Comparison of ENCODE assay signal across 10 cellular contexts in genomic region chr18:79944746-79945117, GRCh38. TPM values are rescaled to one million over a fixed set of nuclear protein-coding genes. Genes with fewer than 3 reads are reported as not detected.
DNase-seq lines count a peak whose midpoint lies in the region; ATAC-seq, FAIRE-seq and TF ChIP-seq lines count a peak whose summit lies in the region.
"Had no signal": no experiment of that assay in that cellular context is flagged by ENCODE, and none has a peak within 500 bp of the region (broad histone marks: within the 10 kb centered on the region; RNA-seq: fewer than 3 reads in every experiment).

No MANE protein-coding gene starts in this region.

- no peak overlapping the region for H3K4me3 ChIP-seq in CD4-positive, CD25-positive, alpha-beta regulatory T cell (ENCODE audit: low read depth, low read length)
- H3K4me3 ChIP-seq in astrocyte (ENCODE audit: insufficient read depth, low read depth, low read length) = no peak overlapping the region
- H3K4me3 ChIP-seq: tibial artery had no signal

- TF ChIP-seq CTCF in astrocyte (IDR thresholded peaks at IDR 0.05; ENCODE audit: insufficient read depth, low read depth, low read length) (no peak), omental fat pad (IDR thresholded peaks at IDR 0.05) (no peak), GM10266 (IDR thresholded peaks at IDR 0.05; ENCODE audit: control insufficient read depth, insufficient read depth, low read depth, missing control alignments) (no peak)

- intact Hi-C loops in left colon (cut with DNase I, micrococcal nuclease) = no loop called here

- FAIRE-seq in astrocyte (lab: Jason Lieb, UNC) = no peak

- peaks cover 19% of the 10 kb centered on the region for H3K4me1 ChIP-seq in CD4-positive, CD25-positive, alpha-beta regulatory T cell (ENCODE audit: control insufficient read depth, insufficient read depth, low read length, poor library complexity, severe bottlenecking)
- H3K4me1 ChIP-seq in astrocyte (ENCODE audit: insufficient read depth, low read length) = no peaks in the 10 kb centered on the region

- no peak overlapping the region for H3K9ac ChIP-seq in astrocyte (ENCODE audit: low read length)

- H2AFZ ChIP-seq in astrocyte (ENCODE audit: low read depth, low read length) = no peak overlapping the region

- H3K36me3 Mint-ChIP-seq in CD4-positive, CD25-positive, alpha-beta regulatory T cell = peaks cover 24% of the 10 kb centered on the region
- H3K36me3 Mint-ChIP-seq in astrocyte (ENCODE audit: low read depth, unreplicated experiment) = peaks cover 16% of the 10 kb centered on the region

- H3K4me1 Mint-ChIP-seq in CD4-positive, CD25-positive, alpha-beta regulatory T cell = peaks cover 12 to 59% (median 25%) of the 10 kb centered on the region in 4 donors
- H3K4me1 Mint-ChIP-seq in astrocyte (ENCODE audit: low read depth, unreplicated experiment) = peaks cover 7% of the 10 kb centered on the region

- no peaks in the 10 kb centered on the region for H3K27me3 Mint-ChIP-seq in CD4-positive, CD25-positive, alpha-beta regulatory T cell
- peaks cover 2% of the 10 kb centered on the region for H3K27me3 Mint-ChIP-seq in astrocyte (ENCODE audit: low read depth, unreplicated experiment)

- no peak for ATAC-seq in CD4-positive, CD25-positive, alpha-beta regulatory T cell (ENCODE audit: low read depth in 2 of 2)
- ATAC-seq in HG02610 (IDR thresholded peaks at IDR 0.05; ENCODE audit: unreplicated experiment) (peak; percentile 20), omental fat pad (ENCODE audit: low FRiP score) (no peak), left colon (no peak)

- H3K27ac ChIP-seq in CD4-positive, CD25-positive, alpha-beta regulatory T cell (ENCODE audit: insufficient read depth, low read length, poor library complexity, severe bottlenecking) = no peak overlapping the region
- no peak overlapping the region for H3K27ac ChIP-seq in astrocyte (ENCODE audit: low read depth, low read length)
- H3K27ac ChIP-seq: tibial artery had no signal

- H3K79me2 ChIP-seq in astrocyte (ENCODE audit: insufficient read depth, low read length) = peaks cover 95% of the 10 kb centered on the region

- H3K36me3 ChIP-seq in CD4-positive, CD25-positive, alpha-beta regulatory T cell (ENCODE audit: control insufficient read depth, insufficient read depth, low read length) = peaks cover 27% of the 10 kb centered on the region
- H3K36me3 ChIP-seq in astrocyte (ENCODE audit: insufficient read depth, low read length) = peaks cover 6% of the 10 kb centered on the region

- H3K9me3 Mint-ChIP-seq in CD4-positive, CD25-positive, alpha-beta regulatory T cell = no peaks in the 10 kb centered on the region
- H3K9me3 Mint-ChIP-seq in astrocyte (ENCODE audit: unreplicated experiment) = no peaks in the 10 kb centered on the region

- H3K27ac Mint-ChIP-seq in CD4-positive, CD25-positive, alpha-beta regulatory T cell = peak overlapping the region; percentile 32 to 67 (median 65)
- no peak overlapping the region for H3K27ac Mint-ChIP-seq in astrocyte (ENCODE audit: unreplicated experiment)

- H4K20me1 ChIP-seq in astrocyte (ENCODE audit: insufficient read depth, low read length) = peaks cover 96% of the 10 kb centered on the region

- H3K9me3 ChIP-seq in CD4-positive, CD25-positive, alpha-beta regulatory T cell (ENCODE audit: control insufficient read depth in 2 of 2, low read length in 2 of 2) = no peaks in the 10 kb centered on the region
- H3K9me3 ChIP-seq in astrocyte (ENCODE audit: insufficient read depth, low read depth, low read length) = no peaks in the 10 kb centered on the region
- H3K9me3 ChIP-seq: Caco-2, tibial artery had no signal

- no peak overlapping the region for H3K4me3 Mint-ChIP-seq in CD4-positive, CD25-positive, alpha-beta regulatory T cell
- peak overlapping the region; percentile 37 for H3K4me3 Mint-ChIP-seq in astrocyte (ENCODE audit: unreplicated experiment)

- H3K27me3 ChIP-seq in CD4-positive, CD25-positive, alpha-beta regulatory T cell (ENCODE audit: control insufficient read depth, insufficient read depth, low read length) = no peaks in the 10 kb centered on the region
- H3K27me3 ChIP-seq in astrocyte (ENCODE audit: insufficient read depth, low read length) = no peaks in the 10 kb centered on the region
- H3K27me3 ChIP-seq: tibial artery had no signal

- DNase-seq in CD4-positive, CD25-positive, alpha-beta regulatory T cell = no peak
- no peak for DNase-seq in astrocyte (ENCODE audit: low read depth)
- DNase-seq in omental fat pad (ENCODE audit: low spot score) = peak; percentile 12
- DNase-seq in GM10266 (ENCODE audit: extremely low spot score) = no peak
- no peak for DNase-seq in left colon
- no peak for DNase-seq in glomerular visceral epithelial cell (ENCODE audit: extremely low spot score)
- no peak for DNase-seq in RPMI8226
- DNase-seq: Caco-2 had no signal

- H3K4me2 ChIP-seq in astrocyte (ENCODE audit: low read length) = no peak overlapping the region

RNA-seq across cellular contexts. Expression of gene SLC66A2, which starts 6.7 kb away (rescaled TPM):
- total RNA-seq in CD4-positive, CD25-positive, alpha-beta regulatory T cell = 49.6 TPM
- polyA plus RNA-seq in CD4-positive, CD25-positive, alpha-beta regulatory T cell = 10 to 100 TPM; 11.7 to 18.3 (median 14.2) TPM
- 25.3 and 27.6 TPM in 2 replicates for total RNA-seq in astrocyte
- 100 to 1,000 TPM in 2 of 4 donors, 10 to 100 TPM in 2; 69.4 to 176 (median 103) TPM for total RNA-seq in omental fat pad
- 100 to 1,000 TPM in 1 of 2 donors, 10 to 100 TPM in 1; 59.4 to 119 TPM for total RNA-seq in left colon

RNA-seq across cellular contexts. Expression of gene HSBP1L1, which starts 19.7 kb away (rescaled TPM):
- 10.5 TPM for total RNA-seq in CD4-positive, CD25-positive, alpha-beta regulatory T cell
- polyA plus RNA-seq in CD4-positive, CD25-positive, alpha-beta regulatory T cell = 10 to 100 TPM in 2 of 4 donors, 1 to 10 TPM in 2; 5.2 to 27.6 (median 13.5) TPM
- total RNA-seq in astrocyte (3.8 and 6.1 TPM in 2 replicates), omental fat pad (10 to 100 TPM; 13.2 to 20.1 (median 17.3) TPM), left colon (10 to 100 TPM; 42.4 to 77.8 TPM)

RNA-seq across cellular contexts. Expression of gene TXNL4A, which starts 43.6 kb away (rescaled TPM):
- total RNA-seq in CD4-positive, CD25-positive, alpha-beta regulatory T cell = 70.5 TPM
- 100 to 1,000 TPM; 211 to 216 (median 214) TPM for polyA plus RNA-seq in CD4-positive, CD25-positive, alpha-beta regulatory T cell
- total RNA-seq in astrocyte = 126 and 135 TPM in 2 replicates
- total RNA-seq in omental fat pad = 10 to 100 TPM; 18.0 to 47.6 (median 33.6) TPM
- 10 to 100 TPM; 72.6 to 96.2 TPM for total RNA-seq in left colon
